Comparison of ENCODE assay signal across 26 cellular contexts in genomic region chr1:87399701-87400100, GRCh38.
DNase-seq lines count a peak whose midpoint lies in the region; FAIRE-seq and TF ChIP-seq lines count a peak whose summit lies in the region.
"Had no signal": no experiment of that assay in that cellular context is flagged by ENCODE, and none has a peak within 500 bp of the region (broad histone marks: within the 10 kb centered on the region; RNA-seq: fewer than 3 reads in every experiment).

No MANE protein-coding gene starts in this region.

- TF ChIP-seq POLR2A in stomach (IDR thresholded peaks at IDR 0.05) (no peak), H54 (IDR thresholded peaks at IDR 0.05; ENCODE audit: low read depth, low read length) (no peak)

- intact Hi-C loops in colonic mucosa (cut with DNase I), result no loop called here
- intact Hi-C loops in stomach (cut with DNase I; ENCODE audit: low total_unique reads), result no loop called here

- peaks cover 11% of the 10 kb centered on the region for H3K4me1 Mint-ChIP-seq in nephron progenitor cell

- H3K4me3 ChIP-seq in colonic mucosa (no peak overlapping the region), stomach (no peak overlapping the region)
- H3K4me3 ChIP-seq: dorsolateral prefrontal cortex, lung had no signal

- no peak for TF ChIP-seq EP300 in stomach (IDR thresholded peaks at IDR 0.05)

- TF ChIP-seq CTCF in colonic mucosa (IDR thresholded peaks at IDR 0.05) (no peak), stomach (IDR thresholded peaks at IDR 0.05) (no peak), nephron progenitor cell (IDR thresholded peaks at IDR 0.05) (no peak)

- WGBS in stomach, 5 donors, result 28 to 48% (median 40%) methylated on average over 4 of the region's 4 CpGs

- no peak overlapping the region for H3K9ac ChIP-seq in colonic mucosa (ENCODE audit: low read depth in 2 of 2, low read length in 2 of 2)

- no peak for FAIRE-seq in H54 (lab: Jason Lieb, UNC)
- FAIRE-seq: A204.1, frontal cortex had no signal

- no peak overlapping the region for H3K27ac ChIP-seq in colonic mucosa
- H3K27ac ChIP-seq in stomach, result no peak overlapping the region
- H3K27ac ChIP-seq: dorsolateral prefrontal cortex had no signal

- H3K27me3 Mint-ChIP-seq in nephron progenitor cell (ENCODE audit: low read depth, poor library complexity), result peaks cover 5% of the 10 kb centered on the region

- DNase-seq in NCI-H187 treated with DMSO at 0.1 percent for 48 hours (lab: John Stamatoyannopoulos, UW) (peak; percentile 78), NCI-H187 (lab: John Stamatoyannopoulos, UW) (no peak), NCI-H2196 treated with DMSO at 0.1 percent for 48 hours (lab: John Stamatoyannopoulos, UW; ENCODE audit: unreplicated experiment) (peak; percentile 78), colonic mucosa (peak; percentile 49), stomach (peak; percentile 44), H54 (ENCODE audit: insufficient read length, low spot score) (no peak), HCEC 1CT (no peak), nephron progenitor cell (no peak)
- DNase-seq: activated CD4-positive, alpha-beta memory T cell treated with anti-CD3 and anti-CD28 coated beads, Interleukin-2, amount 10 ng/mL, durations not matched to agents 7 days and 5 days; activated naive CD4-positive, alpha-beta T cell; activated T-cell treated with anti-CD3 and anti-CD28 coated beads, Interleukin-2, amount 50 U/mL, for 1 hour; amniotic stem cell; dorsolateral prefrontal cortex; GDM1; hypothalamus; islet precursor cell; MM.1S; NCI-H2171 treated with DMSO at 0.1 percent for 48 hours; nucleus accumbens; retina; stimulated activated CD8-positive, alpha-beta memory T cell treated with anti-CD3 and anti-CD28 coated beads, Interleukin-4, amount 100 ng/mL, for 48 hours; substantia nigra; T1000 had no signal

- H3K9me3 Mint-ChIP-seq in nephron progenitor cell, result no peaks in the 10 kb centered on the region
- H3K9me3 Mint-ChIP-seq: activated CD4-positive, alpha-beta memory T cell treated with anti-CD3 and anti-CD28 coated beads, Interleukin-2, amount 10 ng/mL, durations not matched to agents 7 days and 5 days had no signal

- H3K4me1 ChIP-seq in colonic mucosa (no peaks in the 10 kb centered on the region), stomach (no peaks in the 10 kb centered on the region)

- no peak overlapping the region for H3K4me3 Mint-ChIP-seq in nephron progenitor cell
- H3K4me3 Mint-ChIP-seq: activated CD4-positive, alpha-beta memory T cell treated with anti-CD3 and anti-CD28 coated beads, Interleukin-2, amount 10 ng/mL, durations not matched to agents 7 days and 5 days had no signal

- no peaks in the 10 kb centered on the region for H3K36me3 Mint-ChIP-seq in nephron progenitor cell (ENCODE audit: low read depth)

- no peak overlapping the region for H3K27ac Mint-ChIP-seq in nephron progenitor cell
- H3K27ac Mint-ChIP-seq: activated CD4-positive, alpha-beta memory T cell treated with anti-CD3 and anti-CD28 coated beads, Interleukin-2, amount 10 ng/mL, durations not matched to agents 7 days and 5 days had no signal

- H3K27me3 ChIP-seq in colonic mucosa (no peaks in the 10 kb centered on the region), stomach (no peaks in the 10 kb centered on the region)
- H3K27me3 ChIP-seq: dorsolateral prefrontal cortex had no signal

- H3K36me3 ChIP-seq in colonic mucosa, result no peaks in the 10 kb centered on the region
- H3K36me3 ChIP-seq in stomach, result no peaks in the 10 kb centered on the region

- H3K9me3 ChIP-seq in colonic mucosa, result no peaks in the 10 kb centered on the region
- H3K9me3 ChIP-seq in stomach, result no peaks in the 10 kb centered on the region

Comparison
In these comparisons a context has a peak if more than half of its experiments do, and no peak if none do; other contexts are left out.
1. DNase-seq: peak in NCI-H187 treated with DMSO at 0.1 percent for 48 hours (single experiment), NCI-H2196 treated with DMSO at 0.1 percent for 48 hours (single experiment), colonic mucosa (single experiment) and stomach (single experiment); none in NCI-H187 (0 of 2), H54 (single experiment), HCEC 1CT (single experiment) and nephron progenitor cell (single experiment).